1 cellular context compared by ENCODE assay signal in genomic region chr3:107562979-107563531, GRCh38.
TF ChIP-seq lines count a peak whose summit lies in the region.

No MANE protein-coding gene starts in this region.

TF ChIP-seq in IMR-90, 13 proteins besides CTCF, POLR2A, EP300 and RAD21:
- TF ChIP-seq FOS (IDR thresholded peaks at IDR 0.05; ENCODE audit: low read depth, low read length) (no peak), RCOR1 (IDR thresholded peaks at IDR 0.05; ENCODE audit: insufficient replicate concordance, low read length) (no peak), BHLHE40 (IDR thresholded peaks at IDR 0.05; ENCODE audit: low read depth, low read length) (no peak), SMC3 (IDR thresholded peaks at IDR 0.05; ENCODE audit: low read depth, low read length) (no peak), CHD1 (IDR thresholded peaks at IDR 0.05; ENCODE audit: low read depth, low read length) (no peak), ELK1 (IDR thresholded peaks at IDR 0.05; ENCODE audit: borderline replicate concordance, low read depth, low read length) (no peak), CEBPB (IDR thresholded peaks at IDR 0.05; ENCODE audit: low read depth, low read length) (no peak), RFX5 (IDR thresholded peaks at IDR 0.05; ENCODE audit: low read depth, low read length) (no peak), NFE2L2 (IDR thresholded peaks at IDR 0.05; ENCODE audit: low read depth, low read length) (no peak), MAZ (IDR thresholded peaks at IDR 0.05; ENCODE audit: borderline replicate concordance, low read depth, low read length) (no peak), MAFK (IDR thresholded peaks at IDR 0.05; ENCODE audit: low read depth, low read length) (no peak), USF2 (IDR thresholded peaks at IDR 0.05; ENCODE audit: low read depth, low read length) (no peak), MXI1 (IDR thresholded peaks at IDR 0.05; ENCODE audit: borderline replicate concordance, low read depth, low read length) (no peak)
